In the genomic region with DNA sequence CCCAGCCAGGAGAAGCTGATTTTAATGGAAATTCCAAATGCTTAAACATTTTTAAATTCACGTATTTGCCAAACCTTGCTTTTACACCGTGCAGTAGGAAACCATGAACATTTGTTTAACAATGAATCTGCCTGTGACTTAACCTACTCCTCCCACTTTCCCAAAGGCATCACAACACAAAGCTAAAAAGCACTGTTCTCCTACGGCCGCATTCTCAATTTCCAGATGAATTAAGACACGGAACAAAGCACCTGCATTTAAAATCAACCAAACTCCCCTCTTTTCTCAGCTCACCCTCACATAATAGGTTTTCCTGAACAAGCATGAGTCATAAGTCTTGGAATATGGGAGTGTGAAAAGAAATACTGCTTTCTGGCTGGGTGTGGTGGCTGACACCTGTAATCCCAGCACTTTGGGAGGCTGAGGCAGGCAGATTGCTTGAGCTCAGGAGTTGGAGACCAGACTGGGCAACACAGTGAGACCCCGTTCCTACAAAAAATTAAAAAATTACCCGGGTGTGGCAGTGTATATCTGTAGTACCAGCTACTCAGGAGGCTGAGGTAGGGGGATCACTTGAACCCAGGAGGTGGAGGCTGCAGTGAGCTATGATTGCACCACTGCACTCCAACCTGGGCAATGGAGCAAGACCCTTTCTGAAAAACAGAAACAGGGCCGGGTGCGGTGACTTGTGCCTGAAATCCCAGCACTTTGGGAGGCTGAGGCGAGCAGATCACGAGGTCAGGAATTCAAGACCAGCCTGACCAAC, we compare ENCODE assay signal across 29 cellular contexts.
"Had no signal": no experiment of that assay in that cellular context is flagged by ENCODE, and none has a peak within 500 bp of the region (broad histone marks: within the 10 kb centered on the region; RNA-seq: fewer than 3 reads in every experiment).

No MANE protein-coding gene starts in this region.

- H3K4me3 Mint-ChIP-seq: activated CD4-positive, alpha-beta T cell treated with anti-CD3 and anti-CD28 coated beads for 36 hours; activated CD8-positive, alpha-beta T cell treated with anti-CD3 and anti-CD28 coated beads for 36 hours; activated naive CD4-positive, alpha-beta T cell treated with anti-CD3 and anti-CD28 coated beads, Interleukin-2, amount 10 ng/mL, durations not matched to agents 7 days and 5 days; activated naive CD8-positive, alpha-beta T cell treated with anti-CD3 and anti-CD28 coated beads for 36 hours; activated T-cell treated with anti-CD3 and anti-CD28 coated beads, Interleukin-2, amount 50 U/mL, for 72 hours; T-cell had no signal

- ATAC-seq: activated CD4-positive, alpha-beta T cell treated with anti-CD3 and anti-CD28 coated beads for 36 hours; activated CD8-positive, alpha-beta T cell treated with anti-CD3 and anti-CD28 coated beads for 36 hours; body of pancreas; Right ventricle myocardium inferior; T-cell had no signal

- H3K27me3 ChIP-seq: body of pancreas had no signal

- H3K4me1 ChIP-seq: body of pancreas had no signal

- H3K9me3 ChIP-seq: body of pancreas had no signal

- FAIRE-seq: bronchial epithelial cell, TTC549 had no signal

- H3K27me3 Mint-ChIP-seq: activated CD4-positive, alpha-beta T cell treated with anti-CD3 and anti-CD28 coated beads for 36 hours; activated CD8-positive, alpha-beta T cell treated with anti-CD3 and anti-CD28 coated beads for 36 hours; activated naive CD8-positive, alpha-beta T cell treated with anti-CD3 and anti-CD28 coated beads for 36 hours had no signal

- H3K4me3 ChIP-seq: body of pancreas, SK-N-MC had no signal

- H3K36me3 Mint-ChIP-seq: activated naive CD4-positive, alpha-beta T cell treated with anti-CD3 and anti-CD28 coated beads, Interleukin-2, amount 10 ng/mL, durations not matched to agents 7 days and 5 days; activated naive CD8-positive, alpha-beta T cell treated with anti-CD3 and anti-CD28 coated beads for 36 hours; T-cell had no signal

- DNase-seq: activated CD4-positive, alpha-beta T cell treated with anti-CD3 and anti-CD28 coated beads for 36 hours; activated CD8-positive, alpha-beta memory T cell treated with anti-CD3 and anti-CD28 coated beads, Interleukin-2, amount 50 U/mL, for 4 hours; activated CD8-positive, alpha-beta T cell treated with anti-CD3 and anti-CD28 coated beads for 36 hours; activated gamma-delta T cell treated with Interleukin-2 at 50 U/mL for 16 hours; activated naive CD4-positive, alpha-beta T cell treated with anti-CD3 and anti-CD28 coated beads, Interleukin-2, amount 10 ng/mL, durations not matched to agents 7 days and 5 days; activated naive CD8-positive, alpha-beta T cell treated with anti-CD3 and anti-CD28 coated beads for 36 hours; activated T-cell treated with anti-CD3 and anti-CD28 coated beads, Interleukin-2, amount 50 U/mL, for 72 hours; anterior cingulate cortex; body of pancreas; central memory CD4-positive, alpha-beta T cell; Kasumi-1; NCI-H1048; NCI-H146; NCI-H187 treated with DMSO at 0.1 percent for 48 hours; NCI-H2081 treated with DMSO at 0.1 percent for 48 hours; NCI-H446 treated with DMSO at 0.1 percent for 48 hours; NCI-H526 treated with DMSO at 0.1 percent for 48 hours; NCI-H82; OCI-M1; RPMI8226; T-cell; T-helper 2 cell; T1000 had no signal

- H3K27ac Mint-ChIP-seq: activated CD4-positive, alpha-beta T cell treated with anti-CD3 and anti-CD28 coated beads for 36 hours; activated CD8-positive, alpha-beta T cell treated with anti-CD3 and anti-CD28 coated beads for 36 hours; activated naive CD4-positive, alpha-beta T cell treated with anti-CD3 and anti-CD28 coated beads, Interleukin-2, amount 10 ng/mL, durations not matched to agents 7 days and 5 days; activated naive CD8-positive, alpha-beta T cell treated with anti-CD3 and anti-CD28 coated beads for 36 hours; activated T-cell treated with anti-CD3 and anti-CD28 coated beads, Interleukin-2, amount 50 U/mL, for 72 hours; activated T-helper 2 cell treated with anti-CD3 and anti-CD28 coated beads, Interferon-gamma antibody, Interleukin-2, Interleukin-4, amounts not matched to agents 10 μg/mL and 5 μg/mL and 100 μg/mL, durations not matched to agents 14 hours and 24 hours and 36 hours; T-cell had no signal

- H3K27ac ChIP-seq: body of pancreas, SK-N-MC, VCaP had no signal

- H3K9me3 Mint-ChIP-seq: activated CD8-positive, alpha-beta T cell treated with anti-CD3 and anti-CD28 coated beads for 36 hours; activated naive CD4-positive, alpha-beta T cell treated with anti-CD3 and anti-CD28 coated beads, Interleukin-2, amount 10 ng/mL, durations not matched to agents 7 days and 5 days; activated naive CD8-positive, alpha-beta T cell treated with anti-CD3 and anti-CD28 coated beads for 36 hours; activated T-cell treated with anti-CD3 and anti-CD28 coated beads, Interleukin-2, amount 50 U/mL, for 72 hours; activated T-helper 2 cell treated with anti-CD3 and anti-CD28 coated beads, Interferon-gamma antibody, Interleukin-2, Interleukin-4, amounts not matched to agents 10 μg/mL and 5 μg/mL and 100 μg/mL, durations not matched to agents 14 hours and 24 hours and 36 hours; T-cell had no signal
